1 cellular context compared by ENCODE assay signal in genomic region chr6:137235686-137236085, GRCh38.
TF ChIP-seq lines count a peak whose summit lies in the region.

No MANE protein-coding gene starts in this region.

TF ChIP-seq in GM23338, 12 proteins besides CTCF, POLR2A, EP300 and RAD21 (continued from another document):
- TF ChIP-seq, protein P1, sequence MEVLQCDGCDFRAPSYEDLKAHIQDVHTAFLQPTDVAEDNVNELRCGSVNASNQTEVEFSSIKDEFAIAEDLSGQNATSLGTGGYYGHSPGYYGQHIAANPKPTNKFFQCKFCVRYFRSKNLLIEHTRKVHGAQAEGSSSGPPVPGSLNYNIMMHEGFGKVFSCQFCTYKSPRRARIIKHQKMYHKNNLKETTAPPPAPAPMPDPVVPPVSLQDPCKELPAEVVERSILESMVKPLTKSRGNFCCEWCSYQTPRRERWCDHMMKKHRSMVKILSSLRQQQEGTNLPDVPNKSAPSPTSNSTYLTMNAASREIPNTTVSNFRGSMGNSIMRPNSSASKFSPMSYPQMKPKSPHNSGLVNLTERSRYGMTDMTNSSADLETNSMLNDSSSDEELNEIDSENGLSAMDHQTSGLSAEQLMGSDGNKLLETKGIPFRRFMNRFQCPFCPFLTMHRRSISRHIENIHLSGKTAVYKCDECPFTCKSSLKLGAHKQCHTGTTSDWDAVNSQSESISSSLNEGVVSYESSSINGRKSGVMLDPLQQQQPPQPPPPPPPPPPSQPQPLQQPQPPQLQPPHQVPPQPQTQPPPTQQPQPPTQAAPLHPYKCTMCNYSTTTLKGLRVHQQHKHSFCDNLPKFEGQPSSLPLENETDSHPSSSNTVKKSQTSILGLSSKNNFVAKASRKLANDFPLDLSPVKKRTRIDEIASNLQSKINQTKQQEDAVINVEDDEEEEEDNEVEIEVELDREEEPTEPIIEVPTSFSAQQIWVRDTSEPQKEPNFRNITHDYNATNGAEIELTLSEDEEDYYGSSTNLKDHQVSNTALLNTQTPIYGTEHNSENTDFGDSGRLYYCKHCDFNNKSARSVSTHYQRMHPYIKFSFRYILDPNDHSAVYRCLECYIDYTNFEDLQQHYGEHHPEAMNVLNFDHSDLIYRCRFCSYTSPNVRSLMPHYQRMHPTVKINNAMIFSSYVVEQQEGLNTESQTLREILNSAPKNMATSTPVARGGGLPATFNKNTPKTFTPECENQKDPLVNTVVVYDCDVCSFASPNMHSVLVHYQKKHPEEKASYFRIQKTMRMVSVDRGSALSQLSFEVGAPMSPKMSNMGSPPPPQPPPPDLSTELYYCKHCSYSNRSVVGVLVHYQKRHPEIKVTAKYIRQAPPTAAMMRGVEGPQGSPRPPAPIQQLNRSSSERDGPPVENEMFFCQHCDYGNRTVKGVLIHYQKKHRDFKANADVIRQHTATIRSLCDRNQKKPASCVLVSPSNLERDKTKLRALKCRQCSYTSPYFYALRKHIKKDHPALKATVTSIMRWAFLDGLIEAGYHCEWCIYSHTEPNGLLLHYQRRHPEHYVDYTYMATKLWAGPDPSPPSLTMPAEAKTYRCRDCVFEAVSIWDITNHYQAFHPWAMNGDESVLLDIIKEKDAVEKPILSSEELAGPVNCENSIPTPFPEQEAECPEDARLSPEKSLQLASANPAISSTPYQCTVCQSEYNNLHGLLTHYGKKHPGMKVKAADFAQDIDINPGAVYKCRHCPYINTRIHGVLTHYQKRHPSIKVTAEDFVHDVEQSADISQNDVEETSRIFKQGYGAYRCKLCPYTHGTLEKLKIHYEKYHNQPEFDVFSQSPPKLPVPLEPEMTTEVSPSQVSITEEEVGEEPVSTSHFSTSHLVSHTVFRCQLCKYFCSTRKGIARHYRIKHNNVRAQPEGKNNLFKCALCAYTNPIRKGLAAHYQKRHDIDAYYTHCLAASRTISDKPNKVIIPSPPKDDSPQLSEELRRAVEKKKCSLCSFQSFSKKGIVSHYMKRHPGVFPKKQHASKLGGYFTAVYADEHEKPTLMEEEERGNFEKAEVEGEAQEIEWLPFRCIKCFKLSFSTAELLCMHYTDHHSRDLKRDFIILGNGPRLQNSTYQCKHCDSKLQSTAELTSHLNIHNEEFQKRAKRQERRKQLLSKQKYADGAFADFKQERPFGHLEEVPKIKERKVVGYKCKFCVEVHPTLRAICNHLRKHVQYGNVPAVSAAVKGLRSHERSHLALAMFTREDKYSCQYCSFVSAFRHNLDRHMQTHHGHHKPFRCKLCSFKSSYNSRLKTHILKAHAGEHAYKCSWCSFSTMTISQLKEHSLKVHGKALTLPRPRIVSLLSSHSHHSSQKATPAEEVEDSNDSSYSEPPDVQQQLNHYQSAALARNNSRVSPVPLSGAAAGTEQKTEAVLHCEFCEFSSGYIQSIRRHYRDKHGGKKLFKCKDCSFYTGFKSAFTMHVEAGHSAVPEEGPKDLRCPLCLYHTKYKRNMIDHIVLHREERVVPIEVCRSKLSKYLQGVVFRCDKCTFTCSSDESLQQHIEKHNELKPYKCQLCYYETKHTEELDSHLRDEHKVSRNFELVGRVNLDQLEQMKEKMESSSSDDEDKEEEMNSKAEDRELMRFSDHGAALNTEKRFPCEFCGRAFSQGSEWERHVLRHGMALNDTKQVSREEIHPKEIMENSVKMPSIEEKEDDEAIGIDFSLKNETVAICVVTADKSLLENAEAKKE (CRISPR knock-in tag; IDR thresholded peaks at IDR 0.05) = no peak
- TF ChIP-seq ETS1 (IDR thresholded peaks at IDR 0.05) (no peak), ZNF114 (CRISPR knock-in tag; IDR thresholded peaks at IDR 0.05) (no peak), ZNF331 (CRISPR knock-in tag; IDR thresholded peaks at IDR 0.05; ENCODE audit: low read depth) (no peak)
